In the genomic region with DNA sequence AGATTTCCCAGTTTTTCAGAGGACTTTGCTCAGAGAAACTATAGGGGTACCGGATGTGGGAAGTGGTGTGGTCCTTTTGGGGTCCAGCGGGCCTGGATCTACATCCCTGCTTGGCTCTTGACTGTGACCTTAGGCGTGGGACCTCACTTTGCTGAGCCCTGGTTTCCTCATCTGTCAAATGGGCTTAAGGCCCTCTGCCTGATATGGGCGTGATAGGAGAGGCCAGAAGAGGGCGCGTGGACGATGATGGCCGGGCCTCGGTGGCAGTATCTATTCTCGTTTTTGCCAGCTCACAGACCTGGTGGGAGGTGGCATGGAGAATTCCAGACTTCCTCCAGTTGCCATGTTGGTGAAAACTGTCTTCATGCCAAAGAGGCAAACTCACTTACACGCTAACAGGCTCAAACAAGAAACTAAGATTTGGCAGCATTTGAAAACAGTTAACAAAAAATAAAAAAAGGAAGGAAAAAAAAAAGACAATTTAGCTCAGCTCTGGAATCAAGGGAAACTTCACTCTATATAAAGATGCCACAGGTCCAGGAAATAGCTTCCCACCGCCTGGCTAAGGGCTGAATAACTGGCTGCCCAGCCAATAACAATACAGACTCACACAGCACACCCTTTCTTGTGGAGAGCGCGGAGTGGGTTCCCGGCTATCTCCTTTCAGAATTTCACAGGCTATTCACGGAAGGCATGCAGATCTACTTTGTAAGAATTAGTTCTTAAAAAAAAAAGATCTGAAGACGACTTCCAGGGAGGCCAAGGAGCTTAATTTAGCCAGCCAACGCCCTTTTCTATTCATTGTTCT, we compare ENCODE assay signal across 8 cellular contexts. TPM values are rescaled to one million over a fixed set of nuclear protein-coding genes. Genes with fewer than 3 reads are reported as not detected.
A peak's percentile ranks its signal among the peaks of the same experiment; 100 is the strongest.
DNase-seq lines count a peak whose midpoint lies in the region; ATAC-seq and TF ChIP-seq lines count a peak whose summit lies in the region.

No MANE protein-coding gene starts in this region.

- intact Hi-C loops in vagina (cut with DNase I), result no loop called here

- TF ChIP-seq CTCF in vagina (IDR thresholded peaks at IDR 0.05), result no peak

- H4K8ac ChIP-seq in mesenchymal stem cell (ENCODE audit: low read length), result peak overlapping the region; percentile 5

- H3K9me3 ChIP-seq in BLaER1 (no peaks in the 10 kb centered on the region), duodenal mucosa (ENCODE audit: control insufficient read depth in 1 of 2, low read length in 2 of 2) (no peaks in the 10 kb centered on the region), mesenchymal stem cell (ENCODE audit: control insufficient read depth, low read length) (no peaks in the 10 kb centered on the region), vagina (no peaks in the 10 kb centered on the region)

- peaks cover 17% of the 10 kb centered on the region; the same call in 1 of the 2 replicates for H4K20me1 ChIP-seq in BLaER1

- H2BK120ac ChIP-seq in mesenchymal stem cell (ENCODE audit: low read depth, low read length), result no peak overlapping the region

- no peak overlapping the region for H3K23ac ChIP-seq in mesenchymal stem cell (ENCODE audit: low read length in 2 of 2)

- ATAC-seq in HG03175 (IDR thresholded peaks at IDR 0.05; ENCODE audit: unreplicated experiment), result no peak

- H2BK12ac ChIP-seq in mesenchymal stem cell (ENCODE audit: low read length in 2 of 2), result peak overlapping the region in 1 of 2 experiments; percentile 79

- H3K4me2 ChIP-seq in BLaER1, result peak overlapping the region; percentile 95
- H3K4me2 ChIP-seq in mesenchymal stem cell (ENCODE audit: low read length, poor library complexity, severe bottlenecking), result peak overlapping the region; percentile 57

- peak in 1 of 2 donors; percentile 9 for TF ChIP-seq POLR2A in vagina (IDR thresholded peaks at IDR 0.05)

- no peak overlapping the region for H4K91ac ChIP-seq in mesenchymal stem cell (ENCODE audit: low read length)

- peak; percentile 37 for DNase-seq in NCI-H2227 treated with DMSO at 0.1 percent for 48 hours (lab: John Stamatoyannopoulos, UW)
- peak; percentile 84 for DNase-seq in mesenchymal stem cell
- no peak for DNase-seq in vagina (ENCODE audit: extremely low spot score in 2 of 2)
- no peak for DNase-seq in NCI-H2196 (lab: John Stamatoyannopoulos, UW; ENCODE audit: unreplicated experiment)
- no peak for DNase-seq in NCI-H1092 (lab: John Stamatoyannopoulos, UW)

- H3K27me3 ChIP-seq in BLaER1, result no peaks in the 10 kb centered on the region
- H3K27me3 ChIP-seq in duodenal mucosa (ENCODE audit: control insufficient read depth in 1 of 2, insufficient read depth in 2 of 2, low read length in 2 of 2), result peaks cover 0 to 4% of the 10 kb centered on the region in 2 donors
- no peaks in the 10 kb centered on the region for H3K27me3 ChIP-seq in mesenchymal stem cell (ENCODE audit: control insufficient read depth in 1 of 2, insufficient read depth in 1 of 2, low read length in 2 of 2)
- no peaks in the 10 kb centered on the region for H3K27me3 ChIP-seq in vagina

- H2BK5ac ChIP-seq in mesenchymal stem cell (ENCODE audit: low read depth, low read length, poor library complexity, severe bottlenecking), result peak overlapping the region; percentile 51

- H3K4me1 ChIP-seq in BLaER1, result peaks cover 33% of the 10 kb centered on the region
- H3K4me1 ChIP-seq in duodenal mucosa (ENCODE audit: control insufficient read depth in 1 of 2, insufficient read depth in 2 of 2, low read length in 2 of 2), result peaks cover 6 to 14% of the 10 kb centered on the region in 2 donors
- H3K4me1 ChIP-seq in mesenchymal stem cell (ENCODE audit: control insufficient read depth, insufficient read depth, low read depth, low read length), result peaks cover 41% of the 10 kb centered on the region
- peaks cover 70% of the 10 kb centered on the region for H3K4me1 ChIP-seq in vagina

- H3K36me3 ChIP-seq in BLaER1 (no peaks in the 10 kb centered on the region), duodenal mucosa (ENCODE audit: control insufficient read depth in 1 of 2, insufficient read depth in 2 of 2, low read length in 2 of 2) (no peaks in the 10 kb centered on the region), mesenchymal stem cell (ENCODE audit: control insufficient read depth in 1 of 2, insufficient read depth in 2 of 2, low read depth in 1 of 2, low read length in 2 of 2) (peaks cover 14 to 41% of the 10 kb centered on the region in 2 experiments), vagina (no peaks in the 10 kb centered on the region)

- peak overlapping the region in 1 of 2 experiments; percentile 83 for H3K4ac ChIP-seq in mesenchymal stem cell (ENCODE audit: low read depth in 1 of 2, low read length in 2 of 2)

- H2AFZ ChIP-seq in mesenchymal stem cell (ENCODE audit: low read depth, low read length), result no peak overlapping the region

- H2AK5ac ChIP-seq in mesenchymal stem cell (ENCODE audit: low read length, severe bottlenecking), result peak overlapping the region; percentile 24

- WGBS in mesenchymal stem cell, result 39% methylated on average over 16 of the region's 18 CpGs

- H3K79me1 ChIP-seq in mesenchymal stem cell (replicated peaks; ENCODE audit: low read length, poor library complexity, severe bottlenecking), result peaks cover 5% of the 10 kb centered on the region

- no peak overlapping the region for H2BK15ac ChIP-seq in mesenchymal stem cell (ENCODE audit: low read depth, poor library complexity, severe bottlenecking)

- H3K9ac ChIP-seq in BLaER1 (no peak overlapping the region), duodenal mucosa (ENCODE audit: low read depth in 1 of 2, low read length in 2 of 2) (peak overlapping the region in 1 of 2 donors; percentile 28), mesenchymal stem cell (ENCODE audit: low read length) (peak overlapping the region; percentile 98)

- H3K14ac ChIP-seq in mesenchymal stem cell (ENCODE audit: low read length in 2 of 2), result peak overlapping the region in 1 of 2 experiments; percentile 61

- no peak overlapping the region for H3K27ac ChIP-seq in BLaER1
- peak overlapping the region; percentile 30 for H3K27ac ChIP-seq in duodenal mucosa (ENCODE audit: low read depth, low read length)
- peak overlapping the region; percentile 82 for H3K27ac ChIP-seq in mesenchymal stem cell (ENCODE audit: low read length, poor library complexity, severe bottlenecking)
- peak overlapping the region; percentile 97 for H3K27ac ChIP-seq in vagina

- peak overlapping the region; percentile 63 to 75 for H3K18ac ChIP-seq in mesenchymal stem cell (ENCODE audit: low read depth in 1 of 2, low read length in 2 of 2)

- no peak overlapping the region for H3K4me3 ChIP-seq in BLaER1
- peak overlapping the region; percentile 71 to 73 for H3K4me3 ChIP-seq in duodenal mucosa (ENCODE audit: low read depth in 1 of 2, low read length in 2 of 2)
- peak overlapping the region in 1 of 2 experiments; percentile 98 for H3K4me3 ChIP-seq in mesenchymal stem cell (ENCODE audit: insufficient read depth in 1 of 2, low read depth in 1 of 2, low read length in 2 of 2)
- H3K4me3 ChIP-seq in vagina, result peak overlapping the region; percentile 88 to 95

RNA-seq across cellular contexts. Expression of a gene that starts 1.7 kb away (rescaled TPM):
- 25.7 TPM for polyA plus RNA-seq in mesenchymal stem cell (2013, experiment 1 of 2)
- polyA plus RNA-seq in mesenchymal stem cell (2013, experiment 2 of 2), result 23.0 TPM
- 30.9 TPM for total RNA-seq in vagina

Comparison
In these comparisons a context has a peak if more than half of its experiments do, and no peak if none do; other contexts are left out.
1. DNase-seq: peak in NCI-H2227 treated with DMSO at 0.1 percent for 48 hours (single experiment) and mesenchymal stem cell (single experiment); none in vagina (0 of 2), NCI-H2196 (single experiment) and NCI-H1092 (single experiment).